In the genomic region with DNA sequence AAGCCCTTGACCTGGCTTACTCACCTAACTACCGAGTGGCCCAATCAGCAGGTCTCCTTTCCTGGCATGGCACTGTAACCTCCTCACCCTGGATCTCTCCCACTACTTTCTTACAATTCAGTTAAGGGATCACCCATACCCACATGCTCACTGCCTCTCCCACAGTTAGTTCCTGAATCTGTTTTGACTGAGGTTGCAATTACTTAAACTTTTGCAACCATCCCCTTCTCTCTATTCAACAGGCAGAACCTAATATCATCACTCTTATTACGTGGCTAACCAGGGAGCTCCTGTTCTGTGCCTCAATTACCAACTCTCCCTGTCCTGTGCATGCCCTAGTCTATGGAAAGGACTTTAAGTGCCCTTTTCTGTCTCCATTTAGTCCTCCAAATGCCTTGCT, we compare ENCODE assay signal across 20 cellular contexts.
DNase-seq lines count a peak whose midpoint lies in the region; ATAC-seq and TF ChIP-seq lines count a peak whose summit lies in the region.
"Had no signal": no experiment of that assay in that cellular context is flagged by ENCODE, and none has a peak within 500 bp of the region (broad histone marks: within the 10 kb centered on the region; RNA-seq: fewer than 3 reads in every experiment).

No MANE protein-coding gene starts in this region.

- H3K4me1 ChIP-seq in gastroesophageal sphincter (no peaks in the 10 kb centered on the region), upper lobe of right lung (peaks cover 9% of the 10 kb centered on the region)

- H3K27me3 ChIP-seq in gastroesophageal sphincter (no peaks in the 10 kb centered on the region), upper lobe of right lung (no peaks in the 10 kb centered on the region)

- H3K27ac ChIP-seq in gastroesophageal sphincter = no peak overlapping the region
- H3K27ac ChIP-seq in upper lobe of right lung = no peak overlapping the region
- H3K27ac ChIP-seq: 22Rv1, SK-N-MC had no signal

- H3K4me3 ChIP-seq in gastroesophageal sphincter (no peak overlapping the region), upper lobe of right lung (no peak overlapping the region)
- H3K4me3 ChIP-seq: GM12878, GM23338, SK-N-MC had no signal

- H3K9me3 ChIP-seq in gastroesophageal sphincter (peaks cover 0 to 25% (median 0%) of the 10 kb centered on the region in 3 donors), upper lobe of right lung (no peaks in the 10 kb centered on the region)

- peak; percentile 78 for DNase-seq in SIG-M5 treated with dmso at 0.1 percent for 504 hours (lab: John Stamatoyannopoulos, UW; ENCODE audit: unreplicated experiment)
- no peak for DNase-seq in SIG-M5 (lab: John Stamatoyannopoulos, UW)
- peak; percentile 66 to 73 for DNase-seq in NOMO-1 (lab: John Stamatoyannopoulos, UW; ENCODE audit: unreplicated experiment in 2 of 2)
- DNase-seq in upper lobe of right lung = no peak
- no peak for DNase-seq in A172 (ENCODE audit: low spot score)
- DNase-seq: C1 segment of cervical spinal cord, DMS53, MM.1S, NCI-H1436 treated with DMSO at 0.1 percent for 48 hours, NCI-H2081, NCI-H524, PC-3, T-helper 17 cell had no signal

- TF ChIP-seq EP300 in gastroesophageal sphincter (IDR thresholded peaks at IDR 0.05) = no peak

- 58 to 64% methylated on average over 2 of the region's 2 CpGs for WGBS in gastroesophageal sphincter (ENCODE audit: low coverage in 1 of 2), 2 donors

- no peaks in the 10 kb centered on the region for H3K36me3 ChIP-seq in gastroesophageal sphincter
- no peaks in the 10 kb centered on the region for H3K36me3 ChIP-seq in upper lobe of right lung

- no peak for TF ChIP-seq CTCF in gastroesophageal sphincter (IDR thresholded peaks at IDR 0.05)
- TF ChIP-seq CTCF in upper lobe of right lung (IDR thresholded peaks at IDR 0.05) = no peak

- TF ChIP-seq POLR2A in gastroesophageal sphincter (IDR thresholded peaks at IDR 0.05) = no peak

- intact Hi-C loops in upper lobe of right lung (cut with DNase I) = no loop called here

- ATAC-seq in gastroesophageal sphincter (peak; percentile 36), upper lobe of right lung (peak; percentile 74), HG03457 (IDR thresholded peaks at IDR 0.05; ENCODE audit: unreplicated experiment) (no peak), GM19023 (IDR thresholded peaks at IDR 0.05; ENCODE audit: unreplicated experiment) (no peak)
- ATAC-seq: GM12878, GM23338, PC-3, T-helper 17 cell had no signal

Comparison
In these comparisons a context has a peak if more than half of its experiments do, and no peak if none do; other contexts are left out.
1. DNase-seq: peak in SIG-M5 treated with dmso at 0.1 percent for 504 hours (single experiment) and NOMO-1 (2 of 2); none in SIG-M5 (single experiment), upper lobe of right lung (single experiment) and A172 (single experiment).
2. ATAC-seq: peak in gastroesophageal sphincter (single experiment) and upper lobe of right lung (single experiment); none in HG03457 (single experiment) and GM19023 (single experiment).